Comparison of ENCODE assay signal across 8 cellular contexts in the genomic region with DNA sequence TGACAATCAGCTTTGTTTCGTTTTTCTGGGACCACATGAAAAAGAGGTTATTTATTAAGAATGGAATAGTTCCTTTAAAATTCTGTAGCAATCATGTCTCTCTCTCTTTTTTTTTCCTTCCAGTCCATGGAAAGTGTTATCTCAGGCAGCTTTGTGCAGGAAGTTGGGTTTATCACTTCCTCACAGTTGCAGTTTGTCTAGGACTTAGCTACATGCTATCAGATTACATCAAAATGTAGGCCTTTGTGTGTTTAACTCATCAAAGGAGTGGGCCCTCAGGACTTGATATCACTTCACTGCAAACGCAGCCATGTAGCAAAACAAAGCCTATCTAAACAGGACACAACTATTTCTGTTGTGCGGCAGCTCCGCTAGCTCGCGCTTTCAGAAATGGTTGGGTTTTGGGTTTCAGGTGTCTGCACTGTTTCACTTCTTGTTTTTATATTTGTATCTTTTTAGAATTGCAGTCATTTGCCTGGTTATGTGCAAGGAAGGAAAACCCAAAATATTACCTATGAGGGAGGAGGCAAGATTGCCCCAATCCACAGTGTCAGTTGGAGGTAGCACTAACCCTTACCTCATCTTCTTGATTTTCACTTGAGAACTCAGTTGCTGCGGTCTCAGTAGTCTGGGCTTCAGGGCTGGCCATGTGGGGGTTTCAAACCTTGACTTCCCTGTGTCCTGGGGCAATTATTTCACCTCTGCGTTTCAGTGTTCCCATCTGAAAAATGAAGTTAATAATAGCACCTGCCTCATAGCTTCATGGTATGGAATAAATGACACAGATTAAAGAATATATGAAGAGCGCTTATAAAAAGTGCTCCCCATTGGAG.
DNase-seq lines count a peak whose midpoint lies in the region; ATAC-seq, FAIRE-seq and TF ChIP-seq lines count a peak whose summit lies in the region.

No MANE protein-coding gene starts in this region.

- no peak overlapping the region for H3K27ac Mint-ChIP-seq in CD8-positive, alpha-beta memory T cell

- peaks cover 0 to 8% (median 7%) of the 10 kb centered on the region in 3 donors for H3K4me1 Mint-ChIP-seq in CD8-positive, alpha-beta memory T cell

- H3K4me1 ChIP-seq in CD8-positive, alpha-beta memory T cell (ENCODE audit: insufficient read depth, low read length): no peaks in the 10 kb centered on the region
- peaks cover 33% of the 10 kb centered on the region for H3K4me1 ChIP-seq in SJSA1 (replicated peaks)
- H3K4me1 ChIP-seq in right lobe of liver: no peaks in the 10 kb centered on the region

- DNase-seq in CD8-positive, alpha-beta memory T cell: no peak
- DNase-seq in SJSA1 (ENCODE audit: low read depth in 1 of 2, low spot score in 2 of 2) (no peak), right lobe of liver (no peak), RCC 7860 (ENCODE audit: low spot score) (no peak), HuH-7.5 (ENCODE audit: low spot score) (no peak)
- DNase-seq in stimulated activated CD4-positive, alpha-beta T cell treated with anti-CD3 and anti-CD28 coated beads, Interleukin-4, amount 100 ng/mL, for 24 hours: no peak

- no peaks in the 10 kb centered on the region for H3K9me3 ChIP-seq in CD8-positive, alpha-beta memory T cell (ENCODE audit: low read length)
- no peaks in the 10 kb centered on the region for H3K9me3 ChIP-seq in SJSA1 (replicated peaks)
- H3K9me3 ChIP-seq in right lobe of liver: no peaks in the 10 kb centered on the region

- no peak for TF ChIP-seq CTCF in right lobe of liver (IDR thresholded peaks at IDR 0.05)

- intact Hi-C loops in right lobe of liver (cut with DNase I): no loop called here

- H3K27ac ChIP-seq in CD8-positive, alpha-beta memory T cell (ENCODE audit: low read depth, low read length): peak overlapping the region; percentile 81
- H3K27ac ChIP-seq in SJSA1 (peak overlapping the region; percentile 29; the same call in 1 of the 2 replicates), right lobe of liver (peak overlapping the region in 2 of 3 donors; percentile 15 to 34)

- H3K27me3 Mint-ChIP-seq in CD8-positive, alpha-beta memory T cell: peaks cover 0 to 6% of the 10 kb centered on the region in 2 donors

- peak; percentile 83 for ATAC-seq in GM19351 (IDR thresholded peaks at IDR 0.05; ENCODE audit: unreplicated experiment)
- peak; percentile 80 for ATAC-seq in HG03159 (IDR thresholded peaks at IDR 0.05; ENCODE audit: unreplicated experiment)
- peak; percentile 58 to 72 (median 62) for ATAC-seq in right lobe of liver

- no peak overlapping the region for H3K4me3 ChIP-seq in CD8-positive, alpha-beta memory T cell (ENCODE audit: low read length)
- H3K4me3 ChIP-seq in SJSA1: no peak overlapping the region
- H3K4me3 ChIP-seq in right lobe of liver: no peak overlapping the region

- CTCF ChIA-PET in CD8-positive, alpha-beta memory T cell (lab: Charles Lee): interaction anchor here (1.6 kb wide), 1 partner anchor 9 kb away, joined by 3 read pairs; no protein-coding TSS in a partner anchor

- 51% methylated on average over 9 of the region's 9 CpGs for WGBS in right lobe of liver (ENCODE audit: insufficient coverage, low coverage, low lambda C conversion rate, missing lambda C conversion rate)

- no peaks in the 10 kb centered on the region for H3K9me3 Mint-ChIP-seq in CD8-positive, alpha-beta memory T cell

- no peaks in the 10 kb centered on the region for H3K27me3 ChIP-seq in CD8-positive, alpha-beta memory T cell (ENCODE audit: insufficient read depth, low read length, poor library complexity, severe bottlenecking)
- H3K27me3 ChIP-seq in SJSA1 (replicated peaks) (no peaks in the 10 kb centered on the region), right lobe of liver (no peaks in the 10 kb centered on the region)

- H3K36me3 Mint-ChIP-seq in CD8-positive, alpha-beta memory T cell: no peaks in the 10 kb centered on the region

- no peaks in the 10 kb centered on the region for H3K36me3 ChIP-seq in CD8-positive, alpha-beta memory T cell (ENCODE audit: insufficient read depth, low read length)
- H3K36me3 ChIP-seq in SJSA1: no peaks in the 10 kb centered on the region
- H3K36me3 ChIP-seq in right lobe of liver: no peaks in the 10 kb centered on the region

- FAIRE-seq in RCC 7860 (lab: Jason Lieb, UNC): no peak

- POLR2A ChIA-PET in CD8-positive, alpha-beta memory T cell (lab: Charles Lee): no interaction called here

- TF ChIP-seq POLR2A in right lobe of liver (IDR thresholded peaks at IDR 0.05): no peak

- H3K4me3 Mint-ChIP-seq in CD8-positive, alpha-beta memory T cell: no peak overlapping the region

Comparison
In these comparisons a context has a peak if more than half of its experiments do, and no peak if none do; other contexts are left out.
1. H3K27ac ChIP-seq: peak in every context shown above with its lines; median percentile 81 in CD8-positive, alpha-beta memory T cell; 29 in SJSA1; 24 in right lobe of liver.